8 cellular contexts compared by ENCODE assay signal in genomic region chr14:99575043-99576023, GRCh38. TPM values are rescaled to one million over a fixed set of nuclear protein-coding genes. Genes with fewer than 3 reads are reported as not detected.
DNase-seq lines count a peak whose midpoint lies in the region; ATAC-seq and TF ChIP-seq lines count a peak whose summit lies in the region.

No MANE protein-coding gene starts in this region.

- no peaks in the 10 kb centered on the region for H3K36me3 Mint-ChIP-seq in activated naive CD8-positive, alpha-beta T cell treated with anti-CD3 and anti-CD28 coated beads, Interleukin-2, amount 50 U/mL, for 24 hours (ENCODE audit: low read depth)
- H3K36me3 Mint-ChIP-seq in activated naive CD8-positive, alpha-beta T cell treated with anti-CD3 and anti-CD28 coated beads for 36 hours, result no peaks in the 10 kb centered on the region
- H3K36me3 Mint-ChIP-seq in activated T-helper 17 cell treated with anti-CD3 and anti-CD28 coated beads, Interleukin-2, amount 50 U/mL, for 72 hours (ENCODE audit: low read depth), result no peaks in the 10 kb centered on the region
- H3K36me3 Mint-ChIP-seq in activated naive CD4-positive, alpha-beta T cell treated with anti-CD3 and anti-CD28 coated beads for 36 hours (ENCODE audit: low read depth), result no peaks in the 10 kb centered on the region

- no peaks in the 10 kb centered on the region for H3K9me3 ChIP-seq in liver (ENCODE audit: control insufficient read depth in 4 of 4, low read length in 3 of 4)

- H3K36me3 ChIP-seq in liver (ENCODE audit: control insufficient read depth in 4 of 4, insufficient read depth in 3 of 4, low read depth in 1 of 4, low read length in 3 of 4), result peaks cover 0 to 2% (median 0%) of the 10 kb centered on the region in 4 donors

- H3K9ac ChIP-seq in liver (ENCODE audit: low read depth in 1 of 2, low read length in 2 of 2), result peak overlapping the region in 1 of 2 donors; percentile 23

- ATAC-seq in activated naive CD8-positive, alpha-beta T cell treated with anti-CD3 and anti-CD28 coated beads, Interleukin-2, amount 50 U/mL, for 24 hours, result peak; percentile 13
- no peak for ATAC-seq in activated T-helper 17 cell treated with anti-CD3 and anti-CD28 coated beads, Interleukin-2, amount 50 U/mL, for 72 hours (replicated peaks)

- no peaks in the 10 kb centered on the region for H3K27me3 Mint-ChIP-seq in activated naive CD8-positive, alpha-beta T cell treated with anti-CD3 and anti-CD28 coated beads, Interleukin-2, amount 50 U/mL, for 24 hours
- no peaks in the 10 kb centered on the region for H3K27me3 Mint-ChIP-seq in activated naive CD8-positive, alpha-beta T cell treated with anti-CD3 and anti-CD28 coated beads for 36 hours
- no peaks in the 10 kb centered on the region for H3K27me3 Mint-ChIP-seq in activated T-helper 17 cell treated with anti-CD3 and anti-CD28 coated beads, Interleukin-2, amount 50 U/mL, for 72 hours
- H3K27me3 Mint-ChIP-seq in activated naive CD4-positive, alpha-beta T cell treated with anti-CD3 and anti-CD28 coated beads for 36 hours (ENCODE audit: low read depth), result no peaks in the 10 kb centered on the region

- CTCF ChIA-PET in activated naive CD4-positive, alpha-beta T cell treated with anti-CD3 and anti-CD28 coated beads for 36 hours (lab: Charles Lee), result no interaction called here

- no peaks in the 10 kb centered on the region for H3K9me3 Mint-ChIP-seq in activated naive CD8-positive, alpha-beta T cell treated with anti-CD3 and anti-CD28 coated beads, Interleukin-2, amount 50 U/mL, for 24 hours
- H3K9me3 Mint-ChIP-seq in activated naive CD8-positive, alpha-beta T cell treated with anti-CD3 and anti-CD28 coated beads for 36 hours, result no peaks in the 10 kb centered on the region
- H3K9me3 Mint-ChIP-seq in activated T-helper 17 cell treated with anti-CD3 and anti-CD28 coated beads, Interleukin-2, amount 50 U/mL, for 72 hours, result no peaks in the 10 kb centered on the region
- no peaks in the 10 kb centered on the region for H3K9me3 Mint-ChIP-seq in activated naive CD4-positive, alpha-beta T cell treated with anti-CD3 and anti-CD28 coated beads for 36 hours

- DNase-seq in activated naive CD8-positive, alpha-beta T cell treated with anti-CD3 and anti-CD28 coated beads, Interleukin-2, amount 50 U/mL, for 24 hours, result no peak
- no peak for DNase-seq in activated naive CD8-positive, alpha-beta T cell treated with anti-CD3 and anti-CD28 coated beads for 36 hours
- DNase-seq in NCI-H2227 (lab: John Stamatoyannopoulos, UW; ENCODE audit: unreplicated experiment) (no peak), erythroblast (lab: John Stamatoyannopoulos, UW) (no peak)
- DNase-seq in activated naive CD4-positive, alpha-beta T cell treated with anti-CD3 and anti-CD28 coated beads for 36 hours, result no peak
- DNase-seq in effector CD8-positive, alpha-beta T cell (lab: John Stamatoyannopoulos, UW), result no peak

- no peaks in the 10 kb centered on the region for H3K27me3 ChIP-seq in liver (ENCODE audit: control insufficient read depth in 4 of 4, insufficient read depth in 4 of 4, low read length in 3 of 4)

- TF ChIP-seq CTCF in liver (IDR thresholded peaks at IDR 0.05; ENCODE audit: low read depth, low read length, missing input control), result no peak

- H3K27ac ChIP-seq in liver (ENCODE audit: low read depth in 1 of 2, low read length in 2 of 2), result peak overlapping the region; percentile 55 to 63

- no peak overlapping the region for H3K27ac Mint-ChIP-seq in activated naive CD8-positive, alpha-beta T cell treated with anti-CD3 and anti-CD28 coated beads, Interleukin-2, amount 50 U/mL, for 24 hours
- no peak overlapping the region for H3K27ac Mint-ChIP-seq in activated naive CD8-positive, alpha-beta T cell treated with anti-CD3 and anti-CD28 coated beads for 36 hours
- H3K27ac Mint-ChIP-seq in activated T-helper 17 cell treated with anti-CD3 and anti-CD28 coated beads, Interleukin-2, amount 50 U/mL, for 72 hours, result peak overlapping the region; percentile 54
- H3K27ac Mint-ChIP-seq in activated naive CD4-positive, alpha-beta T cell treated with anti-CD3 and anti-CD28 coated beads for 36 hours, result no peak overlapping the region

- peaks cover 39 to 78% (median 68%) of the 10 kb centered on the region in 4 donors for H3K4me1 ChIP-seq in liver (ENCODE audit: control insufficient read depth in 4 of 4, insufficient read depth in 4 of 4, low read length in 3 of 4)

- WGBS in liver, result 79% methylated on average over 22 of the region's 22 CpGs

- TF ChIP-seq RAD21 in liver (IDR thresholded peaks at IDR 0.05), result peak in 1 of 2 donors; percentile 17

- H3K4me3 ChIP-seq in liver (ENCODE audit: low read depth in 1 of 3, low read length in 3 of 3), result no peak overlapping the region

- H3K4me1 Mint-ChIP-seq in activated naive CD8-positive, alpha-beta T cell treated with anti-CD3 and anti-CD28 coated beads, Interleukin-2, amount 50 U/mL, for 24 hours, result peaks cover 6% of the 10 kb centered on the region
- H3K4me1 Mint-ChIP-seq in activated naive CD8-positive, alpha-beta T cell treated with anti-CD3 and anti-CD28 coated beads for 36 hours, result peaks cover 2% of the 10 kb centered on the region
- H3K4me1 Mint-ChIP-seq in activated T-helper 17 cell treated with anti-CD3 and anti-CD28 coated beads, Interleukin-2, amount 50 U/mL, for 72 hours, result peaks cover 8% of the 10 kb centered on the region
- H3K4me1 Mint-ChIP-seq in activated naive CD4-positive, alpha-beta T cell treated with anti-CD3 and anti-CD28 coated beads for 36 hours (ENCODE audit: low read depth), result no peaks in the 10 kb centered on the region

- H3K4me3 Mint-ChIP-seq in activated naive CD8-positive, alpha-beta T cell treated with anti-CD3 and anti-CD28 coated beads, Interleukin-2, amount 50 U/mL, for 24 hours, result no peak overlapping the region
- H3K4me3 Mint-ChIP-seq in activated naive CD8-positive, alpha-beta T cell treated with anti-CD3 and anti-CD28 coated beads for 36 hours, result no peak overlapping the region
- H3K4me3 Mint-ChIP-seq in activated T-helper 17 cell treated with anti-CD3 and anti-CD28 coated beads, Interleukin-2, amount 50 U/mL, for 72 hours, result no peak overlapping the region
- H3K4me3 Mint-ChIP-seq in activated naive CD4-positive, alpha-beta T cell treated with anti-CD3 and anti-CD28 coated beads for 36 hours, result no peak overlapping the region

- intact Hi-C loops in activated naive CD4-positive, alpha-beta T cell treated with anti-CD3 and anti-CD28 coated beads for 36 hours (cut with micrococcal nuclease), result no loop called here

- no peak for TF ChIP-seq POLR2A in erythroblast (IDR thresholded peaks at IDR 0.05; ENCODE audit: low read length)

TF ChIP-seq in liver, 16 proteins besides CTCF, POLR2A, EP300 and RAD21 (continues in another document):
- no peak for TF ChIP-seq ZBTB33 (IDR thresholded peaks at IDR 0.05)
- TF ChIP-seq TAF1 (conservative IDR thresholded peaks at IDR 0.05), result no peak
- no peak for TF ChIP-seq HNF4A (conservative IDR thresholded peaks at IDR 0.05)
- TF ChIP-seq JUND (IDR thresholded peaks at IDR 0.05), result no peak
- TF ChIP-seq REST (IDR thresholded peaks at IDR 0.05), result no peak
- TF ChIP-seq, protein P1, sequence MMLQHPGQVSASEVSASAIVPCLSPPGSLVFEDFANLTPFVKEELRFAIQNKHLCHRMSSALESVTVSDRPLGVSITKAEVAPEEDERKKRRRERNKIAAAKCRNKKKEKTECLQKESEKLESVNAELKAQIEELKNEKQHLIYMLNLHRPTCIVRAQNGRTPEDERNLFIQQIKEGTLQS (IDR thresholded peaks at IDR 0.05), result no peak
- no peak for TF ChIP-seq NR2F2 (IDR thresholded peaks at IDR 0.05)
- TF ChIP-seq SP1 (IDR thresholded peaks at IDR 0.05), result no peak

RNA-seq across cellular contexts. Expression of gene CCDC85C, which starts 28.7 kb away (rescaled TPM):
- 1 to 10 TPM; 6.3 to 8.9 TPM for total RNA-seq in activated naive CD8-positive, alpha-beta T cell treated with anti-CD3 and anti-CD28 coated beads for 36 hours
- 1 to 10 TPM; 2.8 to 3.4 TPM for total RNA-seq in activated T-helper 17 cell treated with anti-CD3 and anti-CD28 coated beads, Interleukin-2, amount 50 U/mL, for 72 hours
- 10 to 100 TPM in 1 of 2 donors, 1 to 10 TPM in 1; 7.1 to 12.1 TPM for total RNA-seq in liver
- polyA plus RNA-seq in liver, result 10 to 100 TPM in 1 of 2 donors, 1 to 10 TPM in 1; 4.0 to 23.9 TPM
- 10 to 100 TPM; 11.3 to 12.7 TPM for total RNA-seq in activated naive CD4-positive, alpha-beta T cell treated with anti-CD3 and anti-CD28 coated beads for 36 hours
